Comparison of ENCODE assay signal across 12 cellular contexts in the genomic region with DNA sequence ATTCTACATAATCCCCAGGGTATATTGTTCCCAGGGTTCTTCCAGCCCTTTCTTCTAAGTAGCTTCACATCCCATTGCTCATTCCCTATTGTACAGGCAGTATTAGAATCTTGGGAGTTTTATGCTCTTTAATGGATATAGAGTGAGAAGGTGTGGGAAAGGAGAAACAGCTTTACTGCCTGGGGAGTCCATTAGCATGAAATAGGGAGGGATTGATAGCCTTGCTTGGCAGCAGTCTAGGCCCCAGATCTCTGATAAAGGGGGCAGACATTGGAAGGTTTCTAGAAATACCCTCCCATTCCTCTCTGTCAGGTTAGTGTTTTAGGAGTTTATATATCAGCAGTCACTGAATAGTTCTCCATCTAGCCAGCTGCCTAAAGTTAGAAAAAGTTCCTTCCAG.
DNase-seq lines count a peak whose midpoint lies in the region; TF ChIP-seq lines count a peak whose summit lies in the region.
"Had no signal": no experiment of that assay in that cellular context is flagged by ENCODE, and none has a peak within 500 bp of the region (broad histone marks: within the 10 kb centered on the region; RNA-seq: fewer than 3 reads in every experiment).

No MANE protein-coding gene starts in this region.

- H3K27ac ChIP-seq in WERI-Rb-1 = no peak overlapping the region

- no peaks in the 10 kb centered on the region for H3K36me3 ChIP-seq in HAP-1 (replicated peaks)
- H3K36me3 ChIP-seq in NT2/D1 (ENCODE audit: insufficient read depth, insufficient read length, low read length) = no peaks in the 10 kb centered on the region
- no peaks in the 10 kb centered on the region for H3K36me3 ChIP-seq in WERI-Rb-1

- no peak for TF ChIP-seq CTCF in WERI-Rb-1 (IDR thresholded peaks at IDR 0.05; ENCODE audit: low read depth, low read length)

- H3K4me3 ChIP-seq in HAP-1 (no peak overlapping the region), NT2/D1 (ENCODE audit: insufficient read length, low read depth) (no peak overlapping the region), WERI-Rb-1 (ENCODE audit: low read depth, low read length) (no peak overlapping the region)

- H3K27me3 ChIP-seq in HAP-1 (ENCODE audit: low read depth) = no peaks in the 10 kb centered on the region
- no peaks in the 10 kb centered on the region for H3K27me3 ChIP-seq in NT2/D1 (ENCODE audit: insufficient read depth, insufficient read length)
- H3K27me3 ChIP-seq in WERI-Rb-1 (ENCODE audit: insufficient read depth, low read depth, severe bottlenecking) = peaks cover 3% of the 10 kb centered on the region

- no peaks in the 10 kb centered on the region for H3K9me3 ChIP-seq in HAP-1
- H3K9me3 ChIP-seq in NT2/D1 (ENCODE audit: insufficient read depth, low read length) = no peaks in the 10 kb centered on the region
- H3K9me3 ChIP-seq in WERI-Rb-1 (ENCODE audit: severe bottlenecking) = no peaks in the 10 kb centered on the region

- H3K9ac ChIP-seq in NT2/D1 (ENCODE audit: insufficient read length, low read depth) = no peak overlapping the region

- peak; percentile 10 to 83 for DNase-seq in HAP-1 (ENCODE audit: low spot score in 2 of 2)
- DNase-seq in NT2/D1 (ENCODE audit: low read depth, low spot score) = peak; percentile 11
- peak; percentile 11 for DNase-seq in iPS-NIHi11 (ENCODE audit: low spot score)
- no peak for DNase-seq in DMS153 treated with DMSO at 0.1 percent for 48 hours (lab: John Stamatoyannopoulos, UW; ENCODE audit: unreplicated experiment)
- DNase-seq in NCI-H2196 treated with DMSO at 0.1 percent for 48 hours (lab: John Stamatoyannopoulos, UW; ENCODE audit: unreplicated experiment) = no peak
- no peak for DNase-seq in WERI-Rb-1
- DNase-seq: C1 segment of cervical spinal cord; Calu3; CD4-positive, alpha-beta memory T cell; COR-L47; DND-41; H7 had no signal

- in situ Hi-C loops in HAP-1 (cut with MboI; ENCODE audit: low sequenced_read_pairs) = no loop called here

- H3K4me1 ChIP-seq in HAP-1 = no peaks in the 10 kb centered on the region; the same call in 1 of the 2 replicates
- H3K4me1 ChIP-seq in NT2/D1 (ENCODE audit: insufficient read depth, insufficient read length) = no peaks in the 10 kb centered on the region

Comparison
In these comparisons a context has a peak if more than half of its experiments do, and no peak if none do; other contexts are left out.
1. DNase-seq: peak in HAP-1 (2 of 2), NT2/D1 (single experiment) and iPS-NIHi11 (single experiment); none in DMS153 treated with DMSO at 0.1 percent for 48 hours (single experiment), NCI-H2196 treated with DMSO at 0.1 percent for 48 hours (single experiment) and WERI-Rb-1 (single experiment).